In genomic region chr1:12615166-12615915, GRCh38 we compare ENCODE assay signal across 8 cellular contexts. TPM values are rescaled to one million over a fixed set of nuclear protein-coding genes. Genes with fewer than 3 reads are reported as not detected.
DNase-seq lines count a peak whose midpoint lies in the region; ATAC-seq and FAIRE-seq lines count a peak whose summit lies in the region.

No MANE protein-coding gene starts in this region.

- no peaks in the 10 kb centered on the region for H3K27me3 ChIP-seq in subcutaneous abdominal adipose tissue (ENCODE audit: control insufficient read depth in 5 of 5, insufficient read depth in 4 of 5, low read length in 5 of 5)

- peak overlapping the region; percentile 99 for H3K27ac Mint-ChIP-seq in activated naive CD8-positive, alpha-beta T cell treated with anti-CD3 and anti-CD28 coated beads for 36 hours
- peak overlapping the region; percentile 81 to 98 (median 92) for H3K27ac Mint-ChIP-seq in immature natural killer cell

- FAIRE-seq in urothelium cell line (lab: Jason Lieb, UNC): no peak

- no peaks in the 10 kb centered on the region for H3K9me3 ChIP-seq in subcutaneous abdominal adipose tissue (ENCODE audit: control insufficient read depth in 5 of 5, low read length in 5 of 5)

- peak overlapping the region; percentile 73 to 96 (median 80) for H3K9ac ChIP-seq in subcutaneous abdominal adipose tissue (ENCODE audit: low read length in 5 of 5)

- ATAC-seq in GM18909 (IDR thresholded peaks at IDR 0.05; ENCODE audit: poor library complexity, unreplicated experiment): no peak

- H3K36me3 Mint-ChIP-seq in activated naive CD8-positive, alpha-beta T cell treated with anti-CD3 and anti-CD28 coated beads for 36 hours: peaks cover 73% of the 10 kb centered on the region
- H3K36me3 Mint-ChIP-seq in immature natural killer cell: peaks cover 13 to 18% (median 17%) of the 10 kb centered on the region in 3 donors

- H3K4me3 ChIP-seq in subcutaneous abdominal adipose tissue (ENCODE audit: low read depth in 1 of 5, low read length in 5 of 5): peak overlapping the region; percentile 85 to 95 (median 87)

- H3K27me3 Mint-ChIP-seq in activated naive CD8-positive, alpha-beta T cell treated with anti-CD3 and anti-CD28 coated beads for 36 hours: peaks cover 5% of the 10 kb centered on the region
- H3K27me3 Mint-ChIP-seq in immature natural killer cell (ENCODE audit: low read depth in 3 of 3): peaks cover 20 to 36% (median 33%) of the 10 kb centered on the region in 3 donors

- DNase-seq in SIG-M5 treated with dmso at 0.1 percent for 504 hours (lab: John Stamatoyannopoulos, UW; ENCODE audit: unreplicated experiment): peak; percentile 49
- no peak for DNase-seq in SIG-M5 (lab: John Stamatoyannopoulos, UW)
- DNase-seq in activated naive CD8-positive, alpha-beta T cell treated with anti-CD3 and anti-CD28 coated beads for 36 hours: no peak
- no peak for DNase-seq in immature natural killer cell
- DNase-seq in urothelium cell line (ENCODE audit: low spot score): no peak
- no peak for DNase-seq in HPDE6-E6E7 (ENCODE audit: extremely low spot score)

- peak overlapping the region; percentile 99 for H3K27ac ChIP-seq in subcutaneous abdominal adipose tissue (ENCODE audit: low read depth, low read length)

- H3K4me1 ChIP-seq in subcutaneous abdominal adipose tissue (ENCODE audit: control insufficient read depth in 5 of 5, insufficient read depth in 5 of 5, low read length in 5 of 5): peaks cover 25 to 86% (median 71%) of the 10 kb centered on the region in 5 donors

- no peaks in the 10 kb centered on the region for H3K9me3 Mint-ChIP-seq in activated naive CD8-positive, alpha-beta T cell treated with anti-CD3 and anti-CD28 coated beads for 36 hours
- no peaks in the 10 kb centered on the region for H3K9me3 Mint-ChIP-seq in immature natural killer cell

- peaks cover 51% of the 10 kb centered on the region for H3K4me1 Mint-ChIP-seq in activated naive CD8-positive, alpha-beta T cell treated with anti-CD3 and anti-CD28 coated beads for 36 hours
- H3K4me1 Mint-ChIP-seq in immature natural killer cell: peaks cover 77 to 83% of the 10 kb centered on the region in 2 donors

- H3K36me3 ChIP-seq in subcutaneous abdominal adipose tissue (ENCODE audit: control insufficient read depth in 5 of 5, insufficient read depth in 5 of 5, low read length in 5 of 5): peaks cover 4 to 31% (median 28%) of the 10 kb centered on the region in 5 donors

- peak overlapping the region; percentile 96 for H3K4me3 Mint-ChIP-seq in activated naive CD8-positive, alpha-beta T cell treated with anti-CD3 and anti-CD28 coated beads for 36 hours
- peak overlapping the region; percentile 97 to 100 (median 99) for H3K4me3 Mint-ChIP-seq in immature natural killer cell

RNA-seq across cellular contexts. Expression of gene DHRS3, which starts 2.7 kb away (rescaled TPM):
- 100 to 1,000 TPM; 163 to 167 TPM for total RNA-seq in activated naive CD8-positive, alpha-beta T cell treated with anti-CD3 and anti-CD28 coated beads for 36 hours
- polyA plus RNA-seq in immature natural killer cell: 100 to 1,000 TPM in 1 of 3 donors, 10 to 100 TPM in 2; 70.3 to 116 (median 74.3) TPM

RNA-seq across cellular contexts. Expression of gene AADACL4, which starts 28.5 kb away (rescaled TPM):
- total RNA-seq in activated naive CD8-positive, alpha-beta T cell treated with anti-CD3 and anti-CD28 coated beads for 36 hours: not detected
- not detected for polyA plus RNA-seq in immature natural killer cell
